8 cellular contexts compared by ENCODE assay signal in the genomic region with DNA sequence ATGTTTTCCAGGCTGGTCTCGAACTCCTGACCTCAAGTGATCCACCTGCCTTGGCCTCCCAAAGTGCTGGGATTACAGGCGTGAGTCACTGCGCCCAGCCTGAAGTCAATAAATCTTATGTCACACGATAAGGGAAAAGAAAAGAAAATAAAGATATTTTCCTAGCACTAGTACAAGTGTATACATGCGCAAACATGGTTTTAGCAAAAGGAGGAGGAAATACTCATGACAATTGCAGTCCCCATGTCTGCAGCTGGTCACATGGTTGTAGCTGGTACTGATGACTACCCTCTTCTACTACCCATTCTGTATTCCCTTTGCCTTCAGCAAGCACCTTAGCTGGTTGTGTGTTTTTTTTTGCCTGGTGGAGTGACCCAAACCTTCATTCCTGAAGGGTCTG. TPM values are rescaled to one million over a fixed set of nuclear protein-coding genes. Genes with fewer than 3 reads are reported as not detected.
"Had no signal": no experiment of that assay in that cellular context is flagged by ENCODE, and none has a peak within 500 bp of the region (broad histone marks: within the 10 kb centered on the region; RNA-seq: fewer than 3 reads in every experiment).

No MANE protein-coding gene starts in this region.

RNA-seq across cellular contexts. Expression of a gene that starts 23.6 kb away (rescaled TPM):
- total RNA-seq: naive thymus-derived CD4-positive, alpha-beta T cell had no signal
- polyA plus RNA-seq: immature natural killer cell; naive thymus-derived CD4-positive, alpha-beta T cell had no signal

RNA-seq across cellular contexts. Expression of a gene that starts 44.2 kb away (rescaled TPM):
- total RNA-seq: left ventricle myocardium inferior; left ventricle myocardium superior; mammary epithelial cell; mesenteric fat pad; mononuclear cell; myocyte; naive thymus-derived CD4-positive, alpha-beta T cell had no signal
- polyA plus RNA-seq: mammary epithelial cell had no signal
